1 cellular context compared by ENCODE assay signal in the genomic region with DNA sequence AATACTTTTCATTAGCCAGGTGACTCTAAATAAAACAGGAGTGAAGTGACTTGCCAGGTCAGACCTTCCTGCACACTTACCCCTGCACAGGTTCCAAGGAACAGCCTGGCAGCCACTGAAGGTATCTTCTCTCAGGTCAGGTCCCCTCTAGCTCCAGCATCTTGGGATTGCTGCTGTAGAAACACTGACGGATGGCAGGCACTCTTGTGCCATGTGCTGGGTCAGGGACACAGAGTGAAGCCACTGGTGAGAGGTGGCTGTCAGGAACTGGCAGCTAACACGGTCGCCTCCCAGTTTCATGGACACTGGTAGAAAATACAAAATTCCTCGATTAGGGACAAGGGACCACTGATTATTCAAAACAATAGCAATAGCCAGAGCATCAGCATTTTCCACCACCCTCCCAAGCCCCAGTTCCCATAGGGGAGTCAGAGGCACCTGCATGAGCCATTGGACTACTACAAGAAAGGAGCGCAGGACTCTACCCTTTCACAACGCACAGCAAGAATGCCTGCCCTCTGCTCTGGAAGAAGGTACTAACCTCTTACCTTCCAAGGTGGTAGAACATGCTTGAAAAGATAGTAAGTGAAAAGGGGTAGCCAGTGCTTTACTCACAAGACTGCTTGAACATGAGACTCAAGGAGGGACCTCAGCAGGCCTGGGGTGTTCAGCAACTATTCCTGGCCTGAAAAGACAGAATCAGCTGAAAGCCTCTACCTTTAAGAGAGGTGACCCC.
TF ChIP-seq lines count a peak whose summit lies in the region.

No MANE protein-coding gene starts in this region.

TF ChIP-seq in SK-N-SH, 30 proteins besides CTCF, POLR2A, EP300 and RAD21 (continued from another document):
- peak; percentile 19; the same call in 1 of the 2 replicates for TF ChIP-seq POLR2AphosphoS5 (IDR thresholded peaks at IDR 0.05; ENCODE audit: low read depth, low read length)
